26 cellular contexts compared by ENCODE assay signal in the genomic region with DNA sequence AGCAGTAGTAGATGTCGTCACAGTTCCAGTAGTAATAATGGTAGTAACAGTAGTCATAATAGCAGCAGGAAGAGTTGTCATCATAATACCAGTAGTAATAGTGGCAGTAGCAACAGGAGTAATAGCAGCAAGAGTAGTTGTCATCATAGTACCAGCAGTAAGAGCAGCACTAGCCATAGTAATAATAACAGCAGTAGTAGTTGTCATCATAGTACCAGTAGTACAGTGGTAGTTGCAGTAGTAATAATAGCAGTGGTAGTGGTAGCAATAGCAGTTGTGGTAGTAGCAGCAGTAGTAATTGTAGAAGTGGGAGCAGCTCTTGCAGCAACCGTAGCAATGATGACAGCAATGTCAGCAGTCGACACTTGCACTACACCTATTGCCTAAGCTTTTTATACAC.
"Had no signal": no experiment of that assay in that cellular context is flagged by ENCODE, and none has a peak within 500 bp of the region (broad histone marks: within the 10 kb centered on the region; RNA-seq: fewer than 3 reads in every experiment).

No MANE protein-coding gene starts in this region.

- H3K9me3 ChIP-seq: esophagus squamous epithelium, gastrocnemius medialis, left lung, lower lobe of right lung had no signal

- H3K27ac ChIP-seq: coronary artery, dorsolateral prefrontal cortex, epithelial cell of prostate, esophagus squamous epithelium, gastrocnemius medialis, left lung, lower lobe of right lung had no signal

- H3K36me3 ChIP-seq: esophagus squamous epithelium, gastrocnemius medialis, heart right ventricle, left lung, lower lobe of right lung had no signal

- H3K27ac Mint-ChIP-seq: mesothelial cell of epicardium had no signal

- H3K4me3 ChIP-seq: coronary artery, dorsolateral prefrontal cortex, esophagus squamous epithelium, gastrocnemius medialis, heart right ventricle, left lung, lower lobe of right lung, mucosa of descending colon had no signal

- DNase-seq: dermis blood vessel endothelial cell; dorsolateral prefrontal cortex; effector CD4-positive, alpha-beta T cell; effector memory CD4-positive, alpha-beta T cell; erythroblast; esophagus squamous epithelium; foreskin fibroblast; foreskin melanocyte; gastrocnemius medialis; glutamatergic neuron; head of caudate nucleus; hippocampal formation; left cardiac atrium; left lung; left ventricle myocardium superior; lower lobe of right lung; mesenchymal stem cell; mucosa of descending colon had no signal

- H3K27me3 ChIP-seq: gastrocnemius medialis, left lung had no signal

- FAIRE-seq: colon, islet of Langerhans, keratinocyte had no signal

- ATAC-seq: esophagus mucosa, gastrocnemius medialis, left cardiac atrium, left lung, left ventricle myocardium superior, lower lobe of right lung, mucosa of descending colon had no signal

- H3K4me1 ChIP-seq: esophagus squamous epithelium, left lung, lower lobe of right lung had no signal

- H3K36me3 Mint-ChIP-seq: mesothelial cell of epicardium had no signal

- H3K4me3 Mint-ChIP-seq: mesothelial cell of epicardium had no signal
